In genomic region chr11:102292951-102293350, GRCh38 we compare ENCODE assay signal across 18 cellular contexts. TPM values are rescaled to one million over a fixed set of nuclear protein-coding genes. Genes with fewer than 3 reads are reported as not detected.
DNase-seq lines count a peak whose midpoint lies in the region; ATAC-seq, FAIRE-seq and TF ChIP-seq lines count a peak whose summit lies in the region.
"Had no signal": no experiment of that assay in that cellular context is flagged by ENCODE, and none has a peak within 500 bp of the region (broad histone marks: within the 10 kb centered on the region; RNA-seq: fewer than 3 reads in every experiment).

No MANE protein-coding gene starts in this region.

- no peaks in the 10 kb centered on the region for H3K36me3 ChIP-seq in CD4-positive, CD25-positive, alpha-beta regulatory T cell (ENCODE audit: control insufficient read depth, insufficient read depth, low read length)
- no peaks in the 10 kb centered on the region for H3K36me3 ChIP-seq in Panc1 (ENCODE audit: control insufficient read depth, insufficient read depth, low read length)
- H3K36me3 ChIP-seq in BE2C = no peaks in the 10 kb centered on the region
- H3K36me3 ChIP-seq: brain microvascular endothelial cell, gastrocnemius medialis had no signal

- H3K27me3 Mint-ChIP-seq in CD4-positive, CD25-positive, alpha-beta regulatory T cell = no peaks in the 10 kb centered on the region
- no peaks in the 10 kb centered on the region for H3K27me3 Mint-ChIP-seq in central memory CD8-positive, alpha-beta T cell
- H3K27me3 Mint-ChIP-seq: naive thymus-derived CD4-positive, alpha-beta T cell had no signal

- no peak for TF ChIP-seq RAD21 in A549 (conservative IDR thresholded peaks at IDR 0.05 in 1 of 2, IDR thresholded peaks at IDR 0.05 in 1 of 2)

- peaks cover 0 to 3% (median 0%) of the 10 kb centered on the region in 7 donors for H3K9me3 Mint-ChIP-seq in CD4-positive, CD25-positive, alpha-beta regulatory T cell
- no peaks in the 10 kb centered on the region for H3K9me3 Mint-ChIP-seq in central memory CD8-positive, alpha-beta T cell

- no peak for ATAC-seq in A549
- no peak for ATAC-seq in CD4-positive, CD25-positive, alpha-beta regulatory T cell (ENCODE audit: low read depth in 2 of 2)
- no peak for ATAC-seq in Panc1
- no peak for ATAC-seq in central memory CD8-positive, alpha-beta T cell (replicated peaks; ENCODE audit: extremely low read depth, poor library complexity, severe bottlenecking)
- ATAC-seq in HG03342 (IDR thresholded peaks at IDR 0.05; ENCODE audit: unreplicated experiment) = no peak
- no peak for ATAC-seq in HG02870 (IDR thresholded peaks at IDR 0.05; ENCODE audit: unreplicated experiment)
- ATAC-seq: gastrocnemius medialis had no signal

- H3K4me3 ChIP-seq in A549 = no peak overlapping the region
- H3K4me3 ChIP-seq in CD4-positive, CD25-positive, alpha-beta regulatory T cell (ENCODE audit: low read depth, low read length) = peak overlapping the region; percentile 89
- H3K4me3 ChIP-seq in Panc1 (ENCODE audit: low read depth in 2 of 2, low read length in 2 of 2) = no peak overlapping the region
- no peak overlapping the region for H3K4me3 ChIP-seq in BE2C (ENCODE audit: low read depth, low read length)
- H3K4me3 ChIP-seq: gastrocnemius medialis, hepatocyte had no signal

- H3K9me3 ChIP-seq in A549 (no peaks in the 10 kb centered on the region), Panc1 (ENCODE audit: control insufficient read depth, insufficient read depth, low read depth, low read length) (no peaks in the 10 kb centered on the region), BE2C (no peaks in the 10 kb centered on the region)
- H3K9me3 ChIP-seq in CD4-positive, CD25-positive, alpha-beta regulatory T cell (ENCODE audit: control insufficient read depth in 2 of 2, low read length in 2 of 2) = no peaks in the 10 kb centered on the region
- H3K9me3 ChIP-seq: gastrocnemius medialis had no signal

- peak overlapping the region; percentile 77; the same call in 1 of the 3 replicates for H3K4me2 ChIP-seq in A549
- H3K4me2 ChIP-seq: hepatocyte had no signal

- DNase-seq in A549 (ENCODE audit: low read depth in 1 of 2, low spot score in 1 of 2) (no peak), Panc1 (ENCODE audit: low read depth, low spot score) (no peak), BE2C (no peak)
- no peak for DNase-seq in CD4-positive, CD25-positive, alpha-beta regulatory T cell
- no peak for DNase-seq in central memory CD8-positive, alpha-beta T cell (ENCODE audit: low spot score in 2 of 2)
- DNase-seq: activated gamma-delta T cell; brain microvascular endothelial cell; DMS53; gastrocnemius medialis; mesenchymal stem cell; naive thymus-derived CD4-positive, alpha-beta T cell; NCI-H187; OCI-M1; Right ventricle myocardium superior had no signal

- in situ Hi-C loops in Panc1 (cut with HindIII; ENCODE audit: low pct_unique_long_range_greater_than_20kb, low sequenced_read_pairs) = no loop called here

- H3K27me3 ChIP-seq in CD4-positive, CD25-positive, alpha-beta regulatory T cell (ENCODE audit: control insufficient read depth, insufficient read depth, low read length) = no peaks in the 10 kb centered on the region
- H3K27me3 ChIP-seq in Panc1 (ENCODE audit: control insufficient read depth, insufficient read depth, low read length) = no peaks in the 10 kb centered on the region
- H3K27me3 ChIP-seq in BE2C = no peaks in the 10 kb centered on the region
- H3K27me3 ChIP-seq: brain microvascular endothelial cell, gastrocnemius medialis, hepatocyte had no signal

- TF ChIP-seq EP300 in A549 (IDR thresholded peaks at IDR 0.05) = no peak

- peak overlapping the region; percentile 49 to 83 (median 57) for H3K4me3 Mint-ChIP-seq in CD4-positive, CD25-positive, alpha-beta regulatory T cell
- peak overlapping the region; percentile 84 for H3K4me3 Mint-ChIP-seq in central memory CD8-positive, alpha-beta T cell

- peaks cover 32 to 73% (median 48%) of the 10 kb centered on the region in 4 donors for H3K4me1 Mint-ChIP-seq in CD4-positive, CD25-positive, alpha-beta regulatory T cell
- peaks cover 22% of the 10 kb centered on the region for H3K4me1 Mint-ChIP-seq in central memory CD8-positive, alpha-beta T cell

- POLR2A ChIA-PET in A549 (lab: Yijun Ruan, JAX) = interaction anchor here (1.0 kb wide), 1 partner anchor 25 kb away, joined by 3 read pairs; no protein-coding TSS in a partner anchor
- POLR2A ChIA-PET in Panc1 (lab: Charles Lee) = interaction anchor here (0.6 kb wide), 1 partner anchor 26 kb away, joined by 11 read pairs; no protein-coding TSS in a partner anchor

- H3K27ac ChIP-seq in A549 (peak overlapping the region in 1 of 2 experiments; percentile 64; a peak in 1 of 6 replicates), Panc1 (ENCODE audit: low read length) (peak overlapping the region; percentile 95)
- peak overlapping the region; percentile 80 for H3K27ac ChIP-seq in CD4-positive, CD25-positive, alpha-beta regulatory T cell (ENCODE audit: insufficient read depth, low read length, poor library complexity, severe bottlenecking)
- H3K27ac ChIP-seq: brain microvascular endothelial cell, gastrocnemius medialis, hepatocyte had no signal

- WGBS in A549 (ENCODE audit: missing lambda C conversion rate) = 65% methylated on average over 8 of the region's 8 CpGs

- CTCF ChIA-PET in A549 (lab: Yijun Ruan, JAX) (interaction anchor here (0.6 to 2.6 kb wide), 11 partner anchors 10 to 283 kb away, joined by 3 to 14 read pairs (median 8); no protein-coding TSS in a partner anchor), Panc1 (lab: Charles Lee) (interaction anchor here (0.5 to 2.2 kb wide), 6 partner anchors 13 to 373 kb away, joined by 3 to 9 read pairs (median 6); no protein-coding TSS in a partner anchor)

- H3K4me1 ChIP-seq in A549 = peaks cover 40% of the 10 kb centered on the region; the same call in 2 of the 3 replicates
- peaks cover 37% of the 10 kb centered on the region for H3K4me1 ChIP-seq in CD4-positive, CD25-positive, alpha-beta regulatory T cell (ENCODE audit: control insufficient read depth, insufficient read depth, low read length, poor library complexity, severe bottlenecking)
- H3K4me1 ChIP-seq in Panc1 (ENCODE audit: control insufficient read depth, insufficient read depth, low read length) = peaks cover 58% of the 10 kb centered on the region
- peaks cover 23% of the 10 kb centered on the region for H3K4me1 ChIP-seq in BE2C
- H3K4me1 ChIP-seq: gastrocnemius medialis had no signal

- H3K36me3 Mint-ChIP-seq in CD4-positive, CD25-positive, alpha-beta regulatory T cell = peaks cover 4% of the 10 kb centered on the region
- H3K36me3 Mint-ChIP-seq in central memory CD8-positive, alpha-beta T cell (ENCODE audit: insufficient read depth) = peaks cover 4% of the 10 kb centered on the region

- TF ChIP-seq POLR2A in A549 (IDR thresholded peaks at IDR 0.05; ENCODE audit: low read length) = no peak

- BruUV-seq in Panc1 (replicated peaks; lab: Mats Ljungman, UMichigan) = no TSS peak

- TF ChIP-seq CTCF in A549 (IDR thresholded peaks at IDR 0.05) = no peak
- TF ChIP-seq CTCF in Panc1 (IDR thresholded peaks at IDR 0.05) = no peak
- no peak for TF ChIP-seq CTCF in BE2C (IDR thresholded peaks at IDR 0.05; ENCODE audit: low read depth, low read length)

- FAIRE-seq in A549 (lab: Jason Lieb, UNC) = no peak
- FAIRE-seq: G401.6 had no signal

- H3K27ac Mint-ChIP-seq in CD4-positive, CD25-positive, alpha-beta regulatory T cell = peak overlapping the region; percentile 38 to 91 (median 52)
- H3K27ac Mint-ChIP-seq in central memory CD8-positive, alpha-beta T cell (ENCODE audit: low read depth) = peak overlapping the region; percentile 90

- intact Hi-C loops in Panc1 (cut with micrococcal nuclease; ENCODE audit: unreplicated experiment) = loop anchor here (5.0 kb wide), 1 partner anchor 374 kb away; no protein-coding TSS in a partner anchor

TF ChIP-seq in A549, 52 proteins besides CTCF, POLR2A, EP300 and RAD21:
- no peak for TF ChIP-seq RFX5 (IDR thresholded peaks at IDR 0.05)
- TF ChIP-seq FOSL2 (IDR thresholded peaks at IDR 0.05) = no peak
- TF ChIP-seq FOSL2 (CRISPR knock-in tag; IDR thresholded peaks at IDR 0.05) = no peak
- no peak for TF ChIP-seq MAFK (IDR thresholded peaks at IDR 0.05; ENCODE audit: partially characterized antibody)
- no peak for TF ChIP-seq CHD2 (IDR thresholded peaks at IDR 0.05; ENCODE audit: low read length, partially characterized antibody)
- TF ChIP-seq BCL3 (IDR thresholded peaks at IDR 0.05) = no peak
- no peak for TF ChIP-seq HEYL (CRISPR knock-in tag; IDR thresholded peaks at IDR 0.05)

RNA-seq across cellular contexts. Expression of gene BIRC3, which starts 24.3 kb away (rescaled TPM):
- polyA plus RNA-seq in A549 (2011; rRNA removed) (13.8 and 17.5 TPM in 2 replicates), A549 (2017; fragmentation: RNase III; extraction: RNeasy Plus Mini Kit Qiagen cat#74134 plus additional on column Dnase treatment) (10.6 to 27.4 TPM (median 11.3 TPM) in 3 replicates)
- 3.4 and 4.0 TPM in 2 replicates for polyA plus RNA-seq in A549 (2012; cell fraction: cytosol; rRNA removed)
- 1.6 and 3.2 TPM in 2 replicates for polyA plus RNA-seq in A549 (2012; cell fraction: nucleus; rRNA removed)
- polyA minus RNA-seq in A549 (2011; rRNA and poly(A)+ RNA removed) = 6.3 and 6.6 TPM in 2 replicates
- total RNA-seq in CD4-positive, CD25-positive, alpha-beta regulatory T cell = 239 TPM
- polyA plus RNA-seq in CD4-positive, CD25-positive, alpha-beta regulatory T cell = 100 to 1,000 TPM; 107 to 151 (median 118) TPM
- 65.4 TPM for total RNA-seq in Panc1 (2021; ENCODE audit: unreplicated experiment)
- 29.2 TPM for polyA plus RNA-seq in Panc1 (2012; ENCODE audit: insufficient read length)
- 0.52 TPM for polyA plus RNA-seq in BE2C (2012; ENCODE audit: insufficient read depth, insufficient read length, low read depth)

RNA-seq across cellular contexts. Expression of gene BIRC2, which starts 54.1 kb away (rescaled TPM):
- 60.4 and 70.9 TPM in 2 replicates for polyA plus RNA-seq in A549 (2011; rRNA removed)
- 10.7 and 13.4 TPM in 2 replicates for polyA plus RNA-seq in A549 (2012; cell fraction: cytosol; rRNA removed)
- polyA plus RNA-seq in A549 (2012; cell fraction: nucleus; rRNA removed) = 5.6 and 10.4 TPM in 2 replicates
- polyA plus RNA-seq in A549 (2017; fragmentation: RNase III; extraction: RNeasy Plus Mini Kit Qiagen cat#74134 plus additional on column Dnase treatment) = 22.0 to 26.8 TPM (median 24.2 TPM) in 3 replicates
- 29.3 and 31.1 TPM in 2 replicates for polyA minus RNA-seq in A549 (2011; rRNA and poly(A)+ RNA removed)
- 105 TPM for total RNA-seq in CD4-positive, CD25-positive, alpha-beta regulatory T cell
- polyA plus RNA-seq in CD4-positive, CD25-positive, alpha-beta regulatory T cell = 10 to 100 TPM; 33.0 to 48.3 (median 44.9) TPM
- 76.8 TPM for total RNA-seq in Panc1 (2021; ENCODE audit: unreplicated experiment)
- polyA plus RNA-seq in Panc1 (2012; ENCODE audit: insufficient read length) = 29.4 TPM
- polyA plus RNA-seq in BE2C (2012; ENCODE audit: insufficient read depth, insufficient read length, low read depth) = 21.0 TPM
